ENCODE assay signal across 1 cellular context in the genomic region with DNA sequence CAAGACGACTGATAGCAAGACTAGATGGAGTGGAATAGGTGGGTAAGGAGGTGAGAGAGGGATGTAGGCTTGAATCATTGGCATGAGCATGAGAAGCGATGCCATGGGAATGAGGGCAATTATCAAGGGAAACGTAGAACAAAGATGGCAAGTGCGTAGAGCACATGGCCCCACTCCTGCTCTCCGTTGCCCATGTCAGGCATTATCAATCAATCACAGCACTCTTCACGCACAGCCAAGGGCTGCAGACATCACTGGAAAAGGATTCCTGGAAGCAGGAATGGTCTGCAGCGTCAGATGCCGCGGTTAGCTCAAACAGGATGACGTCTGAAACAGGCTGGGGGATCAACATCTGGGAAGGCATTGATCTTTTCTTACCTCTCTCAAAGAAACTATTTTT.
TF ChIP-seq lines count a peak whose summit lies in the region.

No MANE protein-coding gene starts in this region.

TF ChIP-seq in SK-N-SH, 30 proteins besides CTCF, POLR2A, EP300 and RAD21 (continued from another document):
- TF ChIP-seq REST (IDR thresholded peaks at IDR 0.05; ENCODE audit: low read depth, low read length), result no peak
- TF ChIP-seq MEF2A (IDR thresholded peaks at IDR 0.05; ENCODE audit: borderline replicate concordance, low read depth), result no peak
- TF ChIP-seq CHD2 (IDR thresholded peaks at IDR 0.05; ENCODE audit: low read length, partially characterized antibody), result no peak
